Comparison of ENCODE assay signal across 1 cellular context in the genomic region with DNA sequence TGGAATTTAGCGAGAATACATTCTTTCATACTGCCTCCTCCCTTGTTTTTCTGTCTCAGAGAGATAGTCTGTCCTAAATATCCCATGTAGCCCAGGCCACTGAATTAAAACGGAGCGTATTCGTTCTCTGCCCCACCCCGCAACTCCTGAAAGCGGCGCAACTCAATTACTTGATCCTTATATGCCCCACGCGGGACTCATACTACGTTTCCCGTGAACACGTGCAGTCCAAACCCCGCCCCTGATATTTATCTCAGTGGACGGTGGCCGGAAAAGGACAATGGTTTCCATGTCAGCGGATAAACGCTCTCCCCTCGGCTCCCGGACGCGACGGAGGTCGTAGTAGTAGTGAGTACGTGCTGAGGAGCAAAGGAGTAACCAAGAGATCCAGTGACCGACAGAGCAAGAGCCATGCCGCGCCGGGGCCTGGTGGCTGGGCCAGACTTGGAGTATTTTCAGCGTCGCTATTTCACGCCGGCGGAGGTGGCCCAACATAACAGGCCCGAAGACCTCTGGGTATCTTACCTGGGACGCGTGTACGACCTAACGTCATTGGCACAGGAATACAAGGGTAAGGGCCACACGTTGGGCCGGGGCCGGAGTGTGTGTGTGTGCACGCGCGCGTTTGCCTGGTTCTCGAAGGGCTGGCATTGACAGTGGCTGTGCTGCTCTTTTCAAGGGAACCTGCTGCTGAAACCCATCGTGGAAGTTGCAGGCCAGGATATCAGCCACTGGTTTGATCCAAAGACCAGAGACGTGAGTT.
TF ChIP-seq lines count a peak whose summit lies in the region.

TSS of gene CYB5D1 (plus strand) at position 280 of the 763 bp plus-strand sequence. CDS start at position 412, 132 bp downstream.

TF ChIP-seq in HEK293, 187 proteins besides CTCF, POLR2A, EP300 and RAD21 (continued from another document and continues in another):
- TF ChIP-seq, protein P1, sequence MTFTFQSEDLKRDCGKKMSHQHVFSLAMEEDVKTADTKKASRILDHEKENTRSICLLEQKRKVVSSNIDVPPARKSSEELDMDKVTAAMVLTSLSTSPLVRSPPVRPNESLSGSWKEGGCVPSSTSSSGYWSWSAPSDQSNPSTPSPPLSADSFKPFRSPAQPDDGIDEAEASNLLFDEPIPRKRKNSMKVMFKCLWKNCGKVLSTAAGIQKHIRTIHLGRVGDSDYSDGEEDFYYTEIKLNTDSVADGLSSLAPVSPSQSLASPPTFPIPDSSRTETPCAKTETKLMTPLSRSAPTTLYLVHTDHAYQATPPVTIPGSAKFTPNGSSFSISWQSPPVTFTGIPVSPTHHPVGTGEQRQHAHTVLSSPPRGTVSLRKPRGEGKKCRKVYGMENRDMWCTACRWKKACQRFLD (tag by site-specific recombination; IDR thresholded peaks at IDR 0.05) = no peak
- no peak for TF ChIP-seq HOXD13 (CRISPR knock-in tag; IDR thresholded peaks at IDR 0.05; ENCODE audit: borderline replicate concordance)
- 0 out of 2 replicates have a peak, but pooled peaks have one; percentile 17 for TF ChIP-seq KLF9 (tag by site-specific recombination; IDR thresholded peaks at IDR 0.05; ENCODE audit: low read depth)
- TF ChIP-seq ZFHX2 (tag by site-specific recombination; conservative IDR thresholded peaks at IDR 0.05) = no peak; the same call in 1 of the 2 replicates
- TF ChIP-seq, protein P2, sequence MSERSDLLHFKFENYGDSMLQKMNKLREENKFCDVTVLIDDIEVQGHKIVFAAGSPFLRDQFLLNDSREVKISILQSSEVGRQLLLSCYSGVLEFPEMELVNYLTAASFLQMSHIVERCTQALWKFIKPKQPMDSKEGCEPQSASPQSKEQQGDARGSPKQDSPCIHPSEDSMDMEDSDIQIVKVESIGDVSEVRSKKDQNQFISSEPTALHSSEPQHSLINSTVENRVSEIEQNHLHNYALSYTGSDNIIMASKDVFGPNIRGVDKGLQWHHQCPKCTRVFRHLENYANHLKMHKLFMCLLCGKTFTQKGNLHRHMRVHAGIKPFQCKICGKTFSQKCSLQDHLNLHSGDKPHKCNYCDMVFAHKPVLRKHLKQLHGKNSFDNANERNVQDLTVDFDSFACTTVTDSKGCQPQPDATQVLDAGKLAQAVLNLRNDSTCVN (tag by site-specific recombination; optimal IDR thresholded peaks at IDR 0.05) = peak; percentile 70
- TF ChIP-seq ZEB2 (tag by site-specific recombination; IDR thresholded peaks at IDR 0.05) = 0 out of 2 replicates have a peak, but pooled peaks have one; percentile 33
- TF ChIP-seq ZNF138 (tag by site-specific recombination; IDR thresholded peaks at IDR 0.05; ENCODE audit: borderline replicate concordance) = no peak
- peak; percentile 64 for TF ChIP-seq ZBTB20 (tag by site-specific recombination; IDR thresholded peaks at IDR 0.05)
- TF ChIP-seq ZBTB11 (tag by site-specific recombination; conservative IDR thresholded peaks at IDR 0.05; ENCODE audit: low read depth) = peak; percentile 17; the same call in 1 of the 2 replicates
- TF ChIP-seq TCF7L2 (IDR thresholded peaks at IDR 0.05; ENCODE audit: borderline replicate concordance, low read depth, low read length) = no peak
- TF ChIP-seq ZNF354C (tag by site-specific recombination; IDR thresholded peaks at IDR 0.05; ENCODE audit: borderline replicate concordance, low read depth) = no peak
- TF ChIP-seq, protein P3, sequence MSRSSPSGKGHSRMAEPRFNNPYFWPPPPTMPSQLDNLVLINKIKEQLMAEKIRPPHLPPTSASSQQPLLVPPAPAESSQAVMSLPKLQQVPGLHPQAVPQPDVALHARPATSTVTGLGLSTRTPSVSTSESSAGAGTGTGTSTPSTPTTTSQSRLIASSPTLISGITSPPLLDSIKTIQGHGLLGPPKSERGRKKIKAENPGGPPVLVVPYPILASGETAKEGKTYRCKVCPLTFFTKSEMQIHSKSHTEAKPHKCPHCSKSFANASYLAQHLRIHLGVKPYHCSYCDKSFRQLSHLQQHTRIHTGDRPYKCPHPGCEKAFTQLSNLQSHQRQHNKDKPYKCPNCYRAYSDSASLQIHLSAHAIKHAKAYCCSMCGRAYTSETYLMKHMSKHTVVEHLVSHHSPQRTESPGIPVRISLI (tag by site-specific recombination; IDR thresholded peaks at IDR 0.05) = no peak
- TF ChIP-seq BCL6B (tag by site-specific recombination; IDR thresholded peaks at IDR 0.05) = no peak
- TF ChIP-seq, protein P4, sequence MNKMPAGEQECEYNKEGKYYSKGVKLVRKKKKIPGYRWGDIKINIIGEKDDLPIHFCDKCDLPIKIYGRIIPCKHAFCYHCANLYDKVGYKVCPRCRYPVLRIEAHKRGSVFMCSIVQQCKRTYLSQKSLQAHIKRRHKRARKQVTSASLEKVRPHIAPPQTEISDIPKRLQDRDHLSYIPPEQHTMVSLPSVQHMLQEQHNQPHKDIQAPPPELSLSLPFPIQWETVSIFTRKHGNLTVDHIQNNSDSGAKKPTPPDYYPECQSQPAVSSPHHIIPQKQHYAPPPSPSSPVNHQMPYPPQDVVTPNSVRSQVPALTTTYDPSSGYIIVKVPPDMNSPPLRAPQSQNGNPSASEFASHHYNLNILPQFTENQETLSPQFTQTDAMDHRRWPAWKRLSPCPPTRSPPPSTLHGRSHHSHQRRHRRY (tag by site-specific recombination; IDR thresholded peaks at IDR 0.05) = no peak
- no peak; the same call in 1 of the 2 replicates for TF ChIP-seq ZFP37 (tag by site-specific recombination; IDR thresholded peaks at IDR 0.05)
- TF ChIP-seq ZNF768 (tag by site-specific recombination; IDR thresholded peaks at IDR 0.05) = no peak
- no peak for TF ChIP-seq ZNF610 (tag by site-specific recombination; IDR thresholded peaks at IDR 0.05; ENCODE audit: borderline replicate concordance)
- no peak for TF ChIP-seq SETDB1 (IDR thresholded peaks at IDR 0.05; ENCODE audit: insufficient read length, low read length)
- TF ChIP-seq ZNF624 (tag by site-specific recombination; IDR thresholded peaks at IDR 0.05) = no peak
- TF ChIP-seq, protein P5, sequence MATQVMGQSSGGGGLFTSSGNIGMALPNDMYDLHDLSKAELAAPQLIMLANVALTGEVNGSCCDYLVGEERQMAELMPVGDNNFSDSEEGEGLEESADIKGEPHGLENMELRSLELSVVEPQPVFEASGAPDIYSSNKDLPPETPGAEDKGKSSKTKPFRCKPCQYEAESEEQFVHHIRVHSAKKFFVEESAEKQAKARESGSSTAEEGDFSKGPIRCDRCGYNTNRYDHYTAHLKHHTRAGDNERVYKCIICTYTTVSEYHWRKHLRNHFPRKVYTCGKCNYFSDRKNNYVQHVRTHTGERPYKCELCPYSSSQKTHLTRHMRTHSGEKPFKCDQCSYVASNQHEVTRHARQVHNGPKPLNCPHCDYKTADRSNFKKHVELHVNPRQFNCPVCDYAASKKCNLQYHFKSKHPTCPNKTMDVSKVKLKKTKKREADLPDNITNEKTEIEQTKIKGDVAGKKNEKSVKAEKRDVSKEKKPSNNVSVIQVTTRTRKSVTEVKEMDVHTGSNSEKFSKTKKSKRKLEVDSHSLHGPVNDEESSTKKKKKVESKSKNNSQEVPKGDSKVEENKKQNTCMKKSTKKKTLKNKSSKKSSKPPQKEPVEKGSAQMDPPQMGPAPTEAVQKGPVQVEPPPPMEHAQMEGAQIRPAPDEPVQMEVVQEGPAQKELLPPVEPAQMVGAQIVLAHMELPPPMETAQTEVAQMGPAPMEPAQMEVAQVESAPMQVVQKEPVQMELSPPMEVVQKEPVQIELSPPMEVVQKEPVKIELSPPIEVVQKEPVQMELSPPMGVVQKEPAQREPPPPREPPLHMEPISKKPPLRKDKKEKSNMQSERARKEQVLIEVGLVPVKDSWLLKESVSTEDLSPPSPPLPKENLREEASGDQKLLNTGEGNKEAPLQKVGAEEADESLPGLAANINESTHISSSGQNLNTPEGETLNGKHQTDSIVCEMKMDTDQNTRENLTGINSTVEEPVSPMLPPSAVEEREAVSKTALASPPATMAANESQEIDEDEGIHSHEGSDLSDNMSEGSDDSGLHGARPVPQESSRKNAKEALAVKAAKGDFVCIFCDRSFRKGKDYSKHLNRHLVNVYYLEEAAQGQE (tag by site-specific recombination; IDR thresholded peaks at IDR 0.05) = no peak
- TF ChIP-seq YY1 (tag by site-specific recombination; IDR thresholded peaks at IDR 0.05) = no peak; the same call in 1 of the 2 replicates
- peak; percentile 18; the same call in 1 of the 2 replicates for TF ChIP-seq ZNF580 (tag by site-specific recombination; IDR thresholded peaks at IDR 0.05)
- TF ChIP-seq ZNF843 (tag by site-specific recombination; IDR thresholded peaks at IDR 0.05) = peak; percentile 17; the same call in 1 of the 2 replicates
- TF ChIP-seq ZNF2 (tag by site-specific recombination; IDR thresholded peaks at IDR 0.05) = 0 out of 2 replicates have a peak, but pooled peaks have one; percentile 65
- TF ChIP-seq ZNF184 (tag by site-specific recombination; IDR thresholded peaks at IDR 0.05) = no peak
- TF ChIP-seq ZNF791 (tag by site-specific recombination; IDR thresholded peaks at IDR 0.05) = no peak
- TF ChIP-seq ZNF16 (tag by site-specific recombination; IDR thresholded peaks at IDR 0.05; ENCODE audit: low read depth) = no peak
- no peak for TF ChIP-seq ZBTB21 (tag by site-specific recombination; IDR thresholded peaks at IDR 0.05)
- no peak for TF ChIP-seq GLIS2 (tag by site-specific recombination; IDR thresholded peaks at IDR 0.05)
- 0 out of 2 replicates have a peak, but pooled peaks have one; percentile 24 for TF ChIP-seq KLF7 (tag by site-specific recombination; IDR thresholded peaks at IDR 0.05; ENCODE audit: borderline replicate concordance)
- no peak for TF ChIP-seq ZNF529 (tag by site-specific recombination; IDR thresholded peaks at IDR 0.05; ENCODE audit: insufficient replicate concordance)
- no peak for TF ChIP-seq ZIC2 (tag by site-specific recombination; IDR thresholded peaks at IDR 0.05)
- no peak for TF ChIP-seq SCRT1 (tag by site-specific recombination; IDR thresholded peaks at IDR 0.05; ENCODE audit: borderline replicate concordance)
- TF ChIP-seq PATZ1 (tag by site-specific recombination; IDR thresholded peaks at IDR 0.05) = peak; percentile 17; the same call in 1 of the 2 replicates
- TF ChIP-seq ZNF112 (tag by site-specific recombination; IDR thresholded peaks at IDR 0.05) = no peak
- no peak for TF ChIP-seq ZNF169 (tag by site-specific recombination; IDR thresholded peaks at IDR 0.05)
- no peak for TF ChIP-seq ZNF571 (tag by site-specific recombination; IDR thresholded peaks at IDR 0.05)
- TF ChIP-seq KLF1 (tag by site-specific recombination; IDR thresholded peaks at IDR 0.05) = peak; percentile 22; the same call in 1 of the 2 replicates
- TF ChIP-seq ZNF585B (tag by site-specific recombination; IDR thresholded peaks at IDR 0.05) = no peak
- TF ChIP-seq ZNF48 (tag by site-specific recombination; IDR thresholded peaks at IDR 0.05) = no peak
